ENCODE assay signal across 8 cellular contexts in genomic region chr11:66328307-66329144, GRCh38. TPM values are rescaled to one million over a fixed set of nuclear protein-coding genes. Genes with fewer than 3 reads are reported as not detected.
A peak's percentile ranks its signal among the peaks of the same experiment; 100 is the strongest.
DNase-seq lines count a peak whose midpoint lies in the region; TF ChIP-seq lines count a peak whose summit lies in the region.

No MANE protein-coding gene starts in this region.

- in situ Hi-C loops in KBM-7 (cut with MboI; ENCODE audit: low pct_unique_long_range_greater_than_20kb, low sequenced_read_pairs), result no loop called here

- H3K36me3 ChIP-seq in neuron (ENCODE audit: insufficient read depth, low read length) (no peaks in the 10 kb centered on the region), subcutaneous abdominal adipose tissue (ENCODE audit: control insufficient read depth in 5 of 5, insufficient read depth in 5 of 5, low read length in 5 of 5) (peaks cover 0 to 16% (median 12%) of the 10 kb centered on the region in 5 donors)

- H2AFZ ChIP-seq in neuron (ENCODE audit: low read depth, low read length), result peak overlapping the region; percentile 15

- peak; percentile 94 for TF ChIP-seq CTCF in fibroblast of the aortic adventitia (IDR thresholded peaks at IDR 0.05; ENCODE audit: insufficient read depth, low read length)

- no peak overlapping the region for H3K4me3 ChIP-seq in fibroblast of the aortic adventitia (ENCODE audit: low read depth, low read length)
- H3K4me3 ChIP-seq in neuron (ENCODE audit: low read length), result peak overlapping the region; percentile 24
- H3K4me3 ChIP-seq in subcutaneous abdominal adipose tissue (ENCODE audit: low read depth in 1 of 5, low read length in 5 of 5), result peak overlapping the region; percentile 38 to 58 (median 43)

- DNase-seq in DMS 273 (lab: John Stamatoyannopoulos, UW; ENCODE audit: unreplicated experiment), result peak; percentile 83
- no peak for DNase-seq in DMS 273 treated with DMSO at 0.1 percent for 48 hours (lab: John Stamatoyannopoulos, UW)
- peak; percentile 93 for DNase-seq in KBM-7
- DNase-seq in RKO (ENCODE audit: low spot score), result peak; percentile 88
- DNase-seq in activated T-helper 1 cell treated with anti-CD3 and anti-CD28 coated beads, Interleukin-2, amount 50 U/mL, for 16 hours (ENCODE audit: low read depth in 1 of 2, low spot score in 1 of 2), result peak; percentile 65 to 74
- DNase-seq in fibroblast of the aortic adventitia (ENCODE audit: low read depth), result peak; percentile 77

- H3K27me3 ChIP-seq in neuron (ENCODE audit: insufficient read depth, low read length) (no peaks in the 10 kb centered on the region), subcutaneous abdominal adipose tissue (ENCODE audit: control insufficient read depth in 5 of 5, insufficient read depth in 4 of 5, low read length in 5 of 5) (no peaks in the 10 kb centered on the region)

- peaks cover 38% of the 10 kb centered on the region for H3K4me1 ChIP-seq in neuron (ENCODE audit: insufficient read depth, low read length)
- peaks cover 21 to 55% (median 49%) of the 10 kb centered on the region in 5 donors for H3K4me1 ChIP-seq in subcutaneous abdominal adipose tissue (ENCODE audit: control insufficient read depth in 5 of 5, insufficient read depth in 5 of 5, low read length in 5 of 5)

- no peaks in the 10 kb centered on the region for H3K9me3 ChIP-seq in neuron (ENCODE audit: low read length)
- no peaks in the 10 kb centered on the region for H3K9me3 ChIP-seq in subcutaneous abdominal adipose tissue (ENCODE audit: control insufficient read depth in 5 of 5, low read length in 5 of 5)

- H3K27ac ChIP-seq in subcutaneous abdominal adipose tissue (ENCODE audit: low read depth, low read length), result peak overlapping the region; percentile 68

- peak overlapping the region in 2 of 5 donors; percentile 30 to 58 for H3K9ac ChIP-seq in subcutaneous abdominal adipose tissue (ENCODE audit: low read length in 5 of 5)

RNA-seq across cellular contexts. Expression of gene RIN1, which starts 7.7 kb away (rescaled TPM):
- 10.1 and 45.3 TPM in 2 replicates for total RNA-seq in fibroblast of the aortic adventitia (ENCODE audit: low replicate concordance)

RNA-seq across cellular contexts. Expression of gene CD248, which starts 11.7 kb away (rescaled TPM):
- 99.1 and 193 TPM in 2 replicates for total RNA-seq in fibroblast of the aortic adventitia (ENCODE audit: low replicate concordance)

RNA-seq across cellular contexts. Expression of gene BRMS1, which starts 16.4 kb away (rescaled TPM):
- 22.6 and 38.5 TPM in 2 replicates for total RNA-seq in fibroblast of the aortic adventitia (ENCODE audit: low replicate concordance)

RNA-seq across cellular contexts. Expression of gene B4GAT1, which starts 18.9 kb away (rescaled TPM):
- total RNA-seq in fibroblast of the aortic adventitia (ENCODE audit: low replicate concordance), result 21.5 and 36.3 TPM in 2 replicates

RNA-seq across cellular contexts. Expression of gene TMEM151A, which starts 36.8 kb away (rescaled TPM):
- 0.27 and 0.41 TPM in 2 replicates for total RNA-seq in fibroblast of the aortic adventitia (ENCODE audit: low replicate concordance)
